29 cellular contexts compared by ENCODE assay signal in genomic region chr18:7579923-7580542, GRCh38.
"Had no signal": no experiment of that assay in that cellular context is flagged by ENCODE, and none has a peak within 500 bp of the region (broad histone marks: within the 10 kb centered on the region; RNA-seq: fewer than 3 reads in every experiment).

No MANE protein-coding gene starts in this region.

- ATAC-seq: activated CD4-positive, CD25-positive, alpha-beta regulatory T cell treated with anti-CD3 and anti-CD28 coated beads, Interleukin-2, amount 50 U/mL, for 24 hours; esophagus mucosa; foreskin keratinocyte; left lung; psoas muscle; stimulated activated naive B cell treated with anti-CD40 and anti-IgM and Interleukin-4, amounts not matched to agents 10 μg/mL and 1 μg/mL and 100 μg/mL, for 72 hours; T-helper 17 cell; upper lobe of right lung had no signal

- H3K27me3 ChIP-seq: adrenal gland, ascending aorta, foreskin keratinocyte, heart left ventricle, left lung, stomach, thyroid gland, upper lobe of right lung had no signal

- H3K4me3 ChIP-seq: adrenal gland, ascending aorta, heart left ventricle, left lung, psoas muscle, stomach, thyroid gland, upper lobe of right lung had no signal

- DNase-seq: activated CD4-positive, alpha-beta T cell treated with anti-CD3 and anti-CD28 coated beads for 48 hours; activated CD4-positive, alpha-beta T cell treated with anti-CD3 and anti-CD28 coated beads, Interleukin-2, amount 50 U/mL, for 48 hours; activated CD8-positive, alpha-beta memory T cell treated with anti-CD3 and anti-CD28 coated beads for 24 hours; activated effector memory CD4-positive, alpha-beta T cell treated with anti-CD3 and anti-CD28 coated beads, Interleukin-2, amount 50 U/mL, for 16 hours; activated naive CD4-positive, alpha-beta T cell treated with anti-CD3 and anti-CD28 coated beads for 36 hours; activated naive CD8-positive, alpha-beta T cell treated with anti-CD3 and anti-CD28 coated beads for 36 hours; adrenal gland; central memory CD4-positive, alpha-beta T cell; endodermal cell; foreskin keratinocyte; heart left ventricle; hypothalamus; left lung; naive B cell; nephron progenitor cell; psoas muscle; stimulated activated CD4-positive, alpha-beta T cell treated with anti-CD3 and anti-CD28 coated beads, Interleukin-15, amount 100 ng/mL, for 24 hours; stimulated activated CD4-positive, alpha-beta T cell treated with anti-CD3 and anti-CD28 coated beads, Interleukin-2, amount 100 ng/mL, for 24 hours; stimulated activated naive B cell treated with anti-CD40 and anti-IgM and Interleukin-4, amounts not matched to agents 10 μg/mL and 1 μg/mL and 100 μg/mL, for 72 hours; stomach; T-helper 17 cell; T1000; thyroid gland; upper lobe of right lung; WERI-Rb-1 had no signal

- H3K36me3 ChIP-seq: adrenal gland, ascending aorta, heart left ventricle, left lung, stomach, thyroid gland, upper lobe of right lung, WERI-Rb-1 had no signal

- H3K27ac ChIP-seq: adrenal gland, ascending aorta, foreskin keratinocyte, heart left ventricle, left lung, parathyroid adenoma, psoas muscle, stomach, thyroid gland, upper lobe of right lung, WERI-Rb-1 had no signal

- H3K9ac ChIP-seq: parathyroid adenoma had no signal

- H2AFZ ChIP-seq: parathyroid adenoma had no signal

- H3K9me3 ChIP-seq: adrenal gland, ascending aorta, left lung, psoas muscle, stomach, thyroid gland, upper lobe of right lung had no signal
